ENCODE assay signal across 19 cellular contexts in the genomic region with DNA sequence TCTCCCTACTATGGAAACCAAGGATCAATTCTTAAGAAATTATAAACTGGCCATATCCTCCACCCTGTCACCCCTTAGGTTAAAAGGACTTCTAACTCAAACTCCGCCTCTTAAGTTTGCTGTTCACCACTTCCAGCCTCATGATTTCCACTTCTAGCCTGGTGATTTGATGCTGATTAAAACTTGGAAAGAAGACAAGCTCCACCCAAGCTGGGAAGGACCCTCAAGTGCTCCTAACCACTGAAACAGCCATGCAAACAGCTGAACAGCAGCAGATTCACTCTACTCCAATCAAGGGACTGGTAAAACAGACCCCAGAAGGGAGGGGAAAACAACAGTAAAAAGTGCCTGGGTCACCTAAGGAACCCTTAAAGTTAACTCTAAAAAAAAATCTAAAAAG. TPM values are rescaled to one million over a fixed set of nuclear protein-coding genes. Genes with fewer than 3 reads are reported as not detected.
DNase-seq lines count a peak whose midpoint lies in the region; ATAC-seq, FAIRE-seq and TF ChIP-seq lines count a peak whose summit lies in the region.
"Had no signal": no experiment of that assay in that cellular context is flagged by ENCODE, and none has a peak within 500 bp of the region (broad histone marks: within the 10 kb centered on the region; RNA-seq: fewer than 3 reads in every experiment).

No MANE protein-coding gene starts in this region.

- FAIRE-seq in K562 (lab: Jason Lieb, UNC), result no peak
- FAIRE-seq: D721Med, H1 had no signal

- no peak overlapping the region for H3K4me3 Mint-ChIP-seq in progenitor cell of endocrine pancreas (ENCODE audit: low read depth)
- H3K4me3 Mint-ChIP-seq: CD4-positive, CD25-positive, alpha-beta regulatory T cell; HFFc6 had no signal

- CTCF ChIA-PET in A673 (lab: Charles Lee) (no interaction called here), K562 (lab: Yijun Ruan, JAX; ENCODE audit: low intra/inter-chr PET ratio) (no interaction called here)

- H3K9me1 ChIP-seq in K562 (ENCODE audit: control insufficient read depth, insufficient read depth, low read length), result no peaks in the 10 kb centered on the region

- no peak for TF ChIP-seq POLR2A in K562 (conservative IDR thresholded peaks at IDR 0.05)

- no peak overlapping the region for H3K4me2 ChIP-seq in K562 (ENCODE audit: insufficient read depth, low read length)

- no peak overlapping the region for H3K4me3 ChIP-seq in A673 (ENCODE audit: low read depth, low read length, poor library complexity, severe bottlenecking)
- no peak overlapping the region for H3K4me3 ChIP-seq in K562
- H3K4me3 ChIP-seq: SK-N-MC had no signal

- POLR2A ChIA-PET in A673 (lab: Charles Lee; ENCODE audit: low non-redundant PET), result interaction anchor here (1.4 kb wide), 1 partner anchor 10 kb away, joined by 5 read pairs; a partner anchor contains a TSS
- POLR2A ChIA-PET in K562 (lab: Yijun Ruan, JAX), result interaction anchor here (0.9 to 2.2 kb wide), 2 partner anchors 8 to 10 kb away, joined by 3 to 10 read pairs; a partner anchor contains a TSS

- H3K27me3 Mint-ChIP-seq in progenitor cell of endocrine pancreas, result no peaks in the 10 kb centered on the region
- H3K27me3 Mint-ChIP-seq: CD4-positive, CD25-positive, alpha-beta regulatory T cell had no signal

- H3K9ac ChIP-seq in K562 (ENCODE audit: insufficient read depth in 1 of 2, low read depth in 2 of 2, low read length in 2 of 2), result no peak overlapping the region

- H3K9me3 ChIP-seq in A673 (ENCODE audit: low read depth, low read length, poor library complexity, severe bottlenecking) (no peaks in the 10 kb centered on the region), K562 (replicated peaks; ENCODE audit: control insufficient read depth, insufficient read depth, low read depth, low read length) (no peaks in the 10 kb centered on the region)

- TF ChIP-seq EP300 in K562 (IDR thresholded peaks at IDR 0.05; ENCODE audit: low read length), result no peak

- peak; percentile 7; the same call in 2 of the 3 replicates for ATAC-seq in K562
- no peak for ATAC-seq in HG02571 (IDR thresholded peaks at IDR 0.05; ENCODE audit: unreplicated experiment)
- ATAC-seq: Right ventricle myocardium inferior had no signal

- WGBS in K562 (ENCODE audit: insufficient coverage, low coverage, missing lambda C conversion rate), result 38% methylated on average over 1 of the region's 1 CpG

- H3K9me3 Mint-ChIP-seq in progenitor cell of endocrine pancreas (ENCODE audit: low read depth), result peaks cover 12% of the 10 kb centered on the region
- H3K9me3 Mint-ChIP-seq: HFFc6 had no signal

- H3K27ac ChIP-seq in A673 (ENCODE audit: low read depth, low read length, poor library complexity, severe bottlenecking), result no peak overlapping the region
- peak overlapping the region; percentile 2; the same call in 1 of the 3 replicates for H3K27ac ChIP-seq in K562 (ENCODE audit: extremely low read depth, low read depth, low read length)
- H3K27ac ChIP-seq: SK-N-MC had no signal

- H3K36me3 Mint-ChIP-seq in progenitor cell of endocrine pancreas (ENCODE audit: insufficient read depth), result peaks cover 21% of the 10 kb centered on the region
- H3K36me3 Mint-ChIP-seq: CD4-positive, CD25-positive, alpha-beta regulatory T cell had no signal

- intact Hi-C loops in A673 (cut with micrococcal nuclease; ENCODE audit: unreplicated experiment), result no loop called here
- intact Hi-C loops in K562 (cut with micrococcal nuclease), result no loop called here

- peak overlapping the region; percentile 77 for H3K27ac Mint-ChIP-seq in progenitor cell of endocrine pancreas
- H3K27ac Mint-ChIP-seq: CD4-positive, CD25-positive, alpha-beta regulatory T cell; HFFc6 had no signal

- H4K20me1 ChIP-seq in K562 (replicated peaks; ENCODE audit: control insufficient read depth, insufficient read depth, low read length), result no peaks in the 10 kb centered on the region

- BruUV-seq in A673 (replicated peaks; lab: Mats Ljungman, UMichigan) (no TSS peak), K562 (replicated peaks; lab: Mats Ljungman, UMichigan) (no TSS peak)

- TF ChIP-seq CTCF in A673 (conservative IDR thresholded peaks at IDR 0.05; ENCODE audit: low read depth, low read length) (no peak), K562 (IDR thresholded peaks at IDR 0.05 in 2 of 3, conservative IDR thresholded peaks at IDR 0.05 in 1 of 3; ENCODE audit: insufficient read depth in 2 of 3, low read depth in 1 of 3, low read length in 3 of 3) (no peak), progenitor cell of endocrine pancreas (IDR thresholded peaks at IDR 0.05; ENCODE audit: unreplicated experiment) (no peak)

- H3K27me3 ChIP-seq in A673 (replicated peaks; ENCODE audit: insufficient read depth, low read depth, low read length, poor library complexity) (no peaks in the 10 kb centered on the region), K562 (ENCODE audit: control insufficient read depth in 2 of 2, insufficient read depth in 2 of 2, low read length in 2 of 2) (no peaks in the 10 kb centered on the region)

- peak; percentile 18 for DNase-seq in A673 (ENCODE audit: low spot score)
- DNase-seq in G401 (ENCODE audit: low spot score), result peak; percentile 60
- DNase-seq in K562 (ENCODE audit: extremely low read depth in 1 of 4, low spot score in 3 of 4), result peak in 1 of 4 experiments; percentile 36
- DNase-seq in progenitor cell of endocrine pancreas (ENCODE audit: low spot score, unreplicated experiment), result no peak
- DNase-seq in hippocampal formation (lab: John Stamatoyannopoulos, UW), result no peak
- DNase-seq in COLO668 (lab: John Stamatoyannopoulos, UW; ENCODE audit: unreplicated experiment), result no peak
- DNase-seq: ACHN; CD4-positive, CD25-positive, alpha-beta regulatory T cell; EL; HFFc6; IMR-90; NCI-H1417 treated with DMSO at 0.1 percent for 48 hours; NCI-H2029; NCI-H524 treated with DMSO at 0.1 percent for 48 hours had no signal

- H3K36me3 ChIP-seq in A673 (ENCODE audit: insufficient read depth, low read length, poor library complexity, severe bottlenecking) (no peaks in the 10 kb centered on the region), K562 (ENCODE audit: control insufficient read depth, insufficient read depth, low read length) (no peaks in the 10 kb centered on the region)

- H3K4me1 ChIP-seq in A673 (ENCODE audit: insufficient read depth, low read length, poor library complexity, severe bottlenecking) (peaks cover 15% of the 10 kb centered on the region), K562 (replicated peaks in 1 of 2; ENCODE audit: control insufficient read depth in 2 of 2, insufficient read depth in 2 of 2, low read length in 2 of 2) (peaks cover 5 to 12% of the 10 kb centered on the region in 2 experiments)

- H3K4me1 Mint-ChIP-seq in progenitor cell of endocrine pancreas (ENCODE audit: low read depth), result peaks cover 21% of the 10 kb centered on the region
- H3K4me1 Mint-ChIP-seq: CD4-positive, CD25-positive, alpha-beta regulatory T cell had no signal

- no peak overlapping the region for H2AFZ ChIP-seq in K562 (ENCODE audit: low read depth, low read length)

- no peak for TF ChIP-seq RAD21 in K562 (CRISPR knock-in tag; conservative IDR thresholded peaks at IDR 0.05 in 1 of 2, IDR thresholded peaks at IDR 0.05 in 1 of 2)

- in situ Hi-C loops in G401 (cut with HindIII; ENCODE audit: low sequenced_read_pairs) (no loop called here), K562 (cut with MboI) (no loop called here)

- no peaks in the 10 kb centered on the region for H3K79me2 ChIP-seq in K562 (ENCODE audit: control insufficient read depth, insufficient read depth, low read length)

TF ChIP-seq in K562, 482 proteins besides CTCF, POLR2A, EP300 and RAD21:
- no peak for TF ChIP-seq PTBP1 (IDR thresholded peaks at IDR 0.05; ENCODE audit: low read depth, low read length)
- TF ChIP-seq ZNF644 (tag; IDR thresholded peaks at IDR 0.05; ENCODE audit: low read depth), result no peak
- no peak for TF ChIP-seq PHF8 (IDR thresholded peaks at IDR 0.05; ENCODE audit: borderline replicate concordance, low read length)
- TF ChIP-seq FOXJ3 (CRISPR knock-in tag; IDR thresholded peaks at IDR 0.05), result no peak
- TF ChIP-seq ZNF785 (CRISPR knock-in tag; IDR thresholded peaks at IDR 0.05), result no peak
- TF ChIP-seq FOXA3 (CRISPR knock-in tag; conservative IDR thresholded peaks at IDR 0.05 in 1 of 2, IDR thresholded peaks at IDR 0.05 in 1 of 2), result no peak
- no peak for TF ChIP-seq DNMT1 (IDR thresholded peaks at IDR 0.05)
- TF ChIP-seq WHSC1 (IDR thresholded peaks at IDR 0.05; ENCODE audit: low read length), result no peak
- TF ChIP-seq NFXL1 (CRISPR knock-in tag; IDR thresholded peaks at IDR 0.05), result no peak

RNA-seq across cellular contexts. Expression of a gene that starts 10.3 kb away (rescaled TPM):
- total RNA-seq in A673 (2021) (3.5 and 4.0 TPM in 2 replicates), K562 (2014; rRNA removed) (1.4 TPM in 2 replicates), K562 (2014; rRNA removed; fragmentation: Illumina TruSeq; extraction: Trizol) (3.4 and 4.6 TPM in 2 replicates), K562 (2015; rRNA removed; fragmentation: Illumina TruSeq; extraction: Trizol) (3.0 and 3.2 TPM in 2 replicates), K562 (2021) (2.2 TPM in 2 replicates), progenitor cell of endocrine pancreas (8.9 and 9.9 TPM in 2 replicates)
- total RNA-seq in G401 (2014; rRNA removed; shearing (Covaris generic)), result 18.8 and 24.2 TPM in 2 replicates
- total RNA-seq in K562 (2011; cell fraction: chromatin; rRNA removed; ENCODE audit: low replicate concordance), result 1.7 and 6.8 TPM in 2 replicates
- 0.67 and 0.79 TPM in 2 replicates for total RNA-seq in K562 (2011; cell fraction: nucleolus; rRNA removed)
- 1.8 and 3.5 TPM in 2 replicates for total RNA-seq in K562 (2011; cell fraction: nucleoplasm; rRNA removed)
- polyA plus RNA-seq in K562 (2011; rRNA removed) (1.3 and 1.8 TPM in 2 replicates), K562 (2014; fragmentation: Illumina TruSeq; extraction: Trizol) (2.4 and 2.5 TPM in 2 replicates), K562 (2014; fragmentation: Nextera tagmentation; extraction: Ambion mirVana) (1 to 10 TPM; 1.0 to 1.3 TPM), K562 (2014; rRNA removed) (1.2 and 1.7 TPM in 2 replicates)
- polyA plus RNA-seq in K562 (2011; cell fraction: cytosol; rRNA removed), result 0.12 and 0.55 TPM in 2 replicates
- polyA plus RNA-seq in K562 (2011; cell fraction: nucleus; rRNA removed), result 0.88 and 1.3 TPM in 2 replicates
- polyA plus RNA-seq in K562 (2012), result 1.3 and 1.9 TPM in 2 replicates
- polyA minus RNA-seq in K562 (2011; rRNA and poly(A)+ RNA removed), result 2.7 and 4.0 TPM in 2 replicates
- polyA minus RNA-seq in K562 (2011; cell fraction: cytosol; rRNA and poly(A)+ RNA removed), result 1.8 TPM in 2 replicates
- polyA minus RNA-seq in K562 (2011; cell fraction: nucleus; rRNA and poly(A)+ RNA removed), result 2.0 and 3.8 TPM in 2 replicates

Comparison
In these comparisons a context has a peak if more than half of its experiments do, and no peak if none do; other contexts are left out.
1. DNase-seq: peak in A673 (single experiment) and G401 (single experiment); none in progenitor cell of endocrine pancreas (single experiment), hippocampal formation (0 of 2) and COLO668 (single experiment).